Comparison of ENCODE assay signal across 11 cellular contexts in the genomic region with DNA sequence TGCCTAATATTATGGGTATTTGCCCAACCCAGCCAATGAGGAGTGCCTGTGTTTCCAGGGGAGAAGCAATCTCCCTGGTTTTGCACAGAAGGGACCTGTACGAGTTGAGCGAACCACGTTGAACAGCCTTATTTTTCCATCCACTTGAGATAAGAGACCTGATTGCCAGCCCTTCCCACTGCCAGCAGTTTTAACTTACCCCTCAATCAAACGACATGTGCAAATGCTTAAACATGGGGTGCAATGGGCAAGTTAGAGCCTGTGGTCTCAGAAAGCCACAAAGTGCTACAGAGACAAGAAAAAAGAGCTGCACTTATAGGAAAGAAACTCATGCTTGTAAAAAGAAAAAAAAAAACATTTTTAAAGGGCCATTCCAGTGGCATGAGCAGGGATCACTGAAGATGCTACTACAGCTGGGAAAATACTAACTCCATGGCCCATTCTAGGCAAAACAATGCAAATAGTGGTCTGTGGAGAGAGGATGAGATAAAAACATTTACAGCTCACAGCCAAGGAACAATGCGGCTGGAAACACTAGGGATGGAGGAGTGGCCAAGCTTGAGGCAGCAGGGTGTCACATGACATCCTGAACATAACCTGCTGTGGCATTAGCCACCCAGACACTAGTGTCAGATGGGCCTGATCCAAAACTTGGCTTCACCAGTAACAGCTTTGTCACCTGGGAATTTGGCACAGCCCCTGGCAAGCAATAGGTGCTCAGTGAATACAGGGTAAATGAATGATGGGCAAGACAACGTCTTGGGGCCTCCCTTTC.
DNase-seq lines count a peak whose midpoint lies in the region; ATAC-seq, FAIRE-seq and TF ChIP-seq lines count a peak whose summit lies in the region.
"Had no signal": no experiment of that assay in that cellular context is flagged by ENCODE, and none has a peak within 500 bp of the region (broad histone marks: within the 10 kb centered on the region; RNA-seq: fewer than 3 reads in every experiment).

No MANE protein-coding gene starts in this region.

- H3K27ac Mint-ChIP-seq in T-helper 17 cell (peak overlapping the region; percentile 56), nephron progenitor cell (no peak overlapping the region)

- H3K4me3 Mint-ChIP-seq in T-helper 17 cell (no peak overlapping the region), nephron progenitor cell (no peak overlapping the region)

- H3K4me1 Mint-ChIP-seq in T-helper 17 cell (peaks cover 44% of the 10 kb centered on the region), nephron progenitor cell (peaks cover 19% of the 10 kb centered on the region)

- POLR2A ChIA-PET in HepG2 (lab: Yijun Ruan, JAX), result no interaction called here

- WGBS in liver, result 75% methylated on average over 6 of the region's 6 CpGs
- WGBS in HepG2 (ENCODE audit: low lambda C conversion rate), result 41% methylated on average over 6 of the region's 6 CpGs
- 36 to 38% methylated on average over 6 of the region's 6 CpGs for WGBS in upper lobe of left lung, 2 donors

- H3K27me3 Mint-ChIP-seq in T-helper 17 cell (no peaks in the 10 kb centered on the region), nephron progenitor cell (ENCODE audit: low read depth, poor library complexity) (no peaks in the 10 kb centered on the region)

- no peak for FAIRE-seq in HepG2 (lab: Jason Lieb, UNC)
- FAIRE-seq: urothelium cell line had no signal

- CTCF ChIA-PET in HepG2 (lab: Yijun Ruan, JAX; ENCODE audit: low intra/inter-chr PET ratio, low total read pairs), result interaction anchor here (0.9 to 1.9 kb wide), 3 partner anchors 67 to 224 kb away, joined by 3 to 6 read pairs (median 5); no protein-coding TSS in a partner anchor

- H4K20me1 ChIP-seq in HepG2 (ENCODE audit: insufficient read depth, low read length), result no peaks in the 10 kb centered on the region

- H3K27ac ChIP-seq in liver (ENCODE audit: low read depth in 1 of 2, low read length in 2 of 2), result no peak overlapping the region
- H3K27ac ChIP-seq in HepG2 (ENCODE audit: extremely low read length, insufficient read depth, low read length), result no peak overlapping the region
- peak overlapping the region; percentile 60 for H3K27ac ChIP-seq in left ventricle myocardium inferior (replicated peaks)
- peak overlapping the region in 3 of 4 donors; percentile 13 to 59 (median 28) for H3K27ac ChIP-seq in upper lobe of left lung
- H3K27ac ChIP-seq: body of pancreas, VCaP had no signal

- H3K9me3 ChIP-seq in liver (ENCODE audit: control insufficient read depth in 4 of 4, low read length in 3 of 4) (no peaks in the 10 kb centered on the region), HepG2 (ENCODE audit: low read length) (no peaks in the 10 kb centered on the region), T-helper 17 cell (ENCODE audit: control insufficient read depth, low read length, poor library complexity, severe bottlenecking) (no peaks in the 10 kb centered on the region), left ventricle myocardium inferior (replicated peaks) (no peaks in the 10 kb centered on the region), upper lobe of left lung (no peaks in the 10 kb centered on the region)
- H3K9me3 ChIP-seq: body of pancreas had no signal

- ATAC-seq in HepG2, result no peak
- ATAC-seq in T-helper 17 cell, result peak; percentile 72
- ATAC-seq in upper lobe of left lung (ENCODE audit: low FRiP score in 2 of 2), result peak in 1 of 2 donors; percentile 42
- ATAC-seq: body of pancreas had no signal

- H3K79me2 ChIP-seq in HepG2 (ENCODE audit: insufficient read depth, low read length), result no peaks in the 10 kb centered on the region

- TF ChIP-seq EP300 in HepG2 (IDR thresholded peaks at IDR 0.05; ENCODE audit: low read depth in 2 of 2, low read length in 2 of 2), result no peak
- no peak for TF ChIP-seq EP300 in HepG2 (CRISPR knock-in tag; IDR thresholded peaks at IDR 0.05; ENCODE audit: borderline replicate concordance)
- TF ChIP-seq EP300 in upper lobe of left lung (IDR thresholded peaks at IDR 0.05), result no peak

- intact Hi-C loops in HepG2 (cut with micrococcal nuclease; ENCODE audit: unreplicated experiment) (loop anchor here (2.0 kb wide), 1 partner anchor 67 kb away; no protein-coding TSS in a partner anchor), left ventricle myocardium inferior (cut with micrococcal nuclease) (no loop called here)

- H3K4me2 ChIP-seq in HepG2 (ENCODE audit: low read depth, low read length), result no peak overlapping the region

- peaks cover 4 to 27% (median 17%) of the 10 kb centered on the region in 4 donors for H3K4me1 ChIP-seq in liver (ENCODE audit: control insufficient read depth in 4 of 4, insufficient read depth in 4 of 4, low read length in 3 of 4)
- no peaks in the 10 kb centered on the region for H3K4me1 ChIP-seq in HepG2 (ENCODE audit: insufficient read depth, low read length)
- H3K4me1 ChIP-seq in left ventricle myocardium inferior, result peaks cover 81% of the 10 kb centered on the region
- H3K4me1 ChIP-seq in upper lobe of left lung, result peaks cover 33 to 45% (median 39%) of the 10 kb centered on the region in 4 donors
- H3K4me1 ChIP-seq: body of pancreas had no signal

- H3K36me3 Mint-ChIP-seq in T-helper 17 cell (ENCODE audit: low read depth) (peaks cover 5% of the 10 kb centered on the region), nephron progenitor cell (ENCODE audit: low read depth) (peaks cover 4% of the 10 kb centered on the region)

- peak; percentile 7 to 15 for TF ChIP-seq RAD21 in liver (IDR thresholded peaks at IDR 0.05)
- no peak for TF ChIP-seq RAD21 in HepG2 (CRISPR knock-in tag; IDR thresholded peaks at IDR 0.05)

- H3K27me3 ChIP-seq in liver (ENCODE audit: control insufficient read depth in 4 of 4, insufficient read depth in 4 of 4, low read length in 3 of 4), result no peaks in the 10 kb centered on the region
- no peaks in the 10 kb centered on the region for H3K27me3 ChIP-seq in HepG2 (ENCODE audit: control insufficient read depth in 1 of 2, insufficient read depth in 2 of 2, low read length in 2 of 2)
- H3K27me3 ChIP-seq in left ventricle myocardium inferior (ENCODE audit: low read depth), result no peaks in the 10 kb centered on the region
- H3K27me3 ChIP-seq in upper lobe of left lung, result no peaks in the 10 kb centered on the region
- H3K27me3 ChIP-seq: body of pancreas had no signal

- TF ChIP-seq CTCF in liver (IDR thresholded peaks at IDR 0.05; ENCODE audit: low read depth, low read length, missing input control) (no peak), HepG2 (CRISPR knock-in tag; IDR thresholded peaks at IDR 0.05) (no peak), left ventricle myocardium inferior (IDR thresholded peaks at IDR 0.05; ENCODE audit: borderline replicate concordance) (no peak), upper lobe of left lung (IDR thresholded peaks at IDR 0.05) (no peak), nephron progenitor cell (IDR thresholded peaks at IDR 0.05) (no peak)

- no TSS peak for BruUV-seq in HepG2 (replicated peaks; lab: Mats Ljungman, UMichigan)

- H3K9ac ChIP-seq in liver (ENCODE audit: low read depth in 1 of 2, low read length in 2 of 2) (no peak overlapping the region), HepG2 (ENCODE audit: insufficient read depth, low read depth, low read length) (no peak overlapping the region)

- H2AFZ ChIP-seq in HepG2 (ENCODE audit: low read length), result no peak overlapping the region

- no peak for DNase-seq in HepG2 (ENCODE audit: low spot score)
- no peak for DNase-seq in T-helper 17 cell
- no peak for DNase-seq in left ventricle myocardium inferior
- DNase-seq in upper lobe of left lung, result no peak
- no peak for DNase-seq in NCI-H2196 (lab: John Stamatoyannopoulos, UW; ENCODE audit: unreplicated experiment)
- no peak for DNase-seq in NCI-H2029 (lab: John Stamatoyannopoulos, UW)
- no peak for DNase-seq in nephron progenitor cell

- H3K9me3 Mint-ChIP-seq in nephron progenitor cell, result peaks cover 4% of the 10 kb centered on the region

- no peaks in the 10 kb centered on the region for H3K36me3 ChIP-seq in liver (ENCODE audit: control insufficient read depth in 4 of 4, insufficient read depth in 3 of 4, low read depth in 1 of 4, low read length in 3 of 4)
- no peaks in the 10 kb centered on the region for H3K36me3 ChIP-seq in HepG2 (replicated peaks in 1 of 2; ENCODE audit: control insufficient read depth in 1 of 2, insufficient read depth in 2 of 2, low read length in 2 of 2)
- no peaks in the 10 kb centered on the region for H3K36me3 ChIP-seq in left ventricle myocardium inferior
- no peaks in the 10 kb centered on the region for H3K36me3 ChIP-seq in upper lobe of left lung

- in situ Hi-C loops in HepG2 (cut with HindIII; ENCODE audit: extremely low pct_ligation_motif_present, low pct_unique_long_range_greater_than_20kb), result loop anchor here (10.0 kb wide), 1 partner anchor 229 kb away; no protein-coding TSS in a partner anchor

- H3K4me3 ChIP-seq in liver (ENCODE audit: low read depth in 1 of 3, low read length in 3 of 3) (no peak overlapping the region), HepG2 (replicated peaks in 1 of 3; ENCODE audit: insufficient read depth in 1 of 3, low read depth in 2 of 3, low read length in 3 of 3) (no peak overlapping the region), left ventricle myocardium inferior (no peak overlapping the region), upper lobe of left lung (no peak overlapping the region)
- H3K4me3 ChIP-seq: body of pancreas had no signal

- TF ChIP-seq POLR2A in HepG2 (IDR thresholded peaks at IDR 0.05; ENCODE audit: insufficient read depth in 1 of 2, low read depth in 2 of 2, low read length in 2 of 2), result no peak
- TF ChIP-seq POLR2A in upper lobe of left lung (IDR thresholded peaks at IDR 0.05), result no peak

TF ChIP-seq in liver, 16 proteins besides CTCF, POLR2A, EP300 and RAD21 (continues in another document):
- TF ChIP-seq HNF4G (IDR thresholded peaks at IDR 0.05), result no peak
- TF ChIP-seq, protein P1, sequence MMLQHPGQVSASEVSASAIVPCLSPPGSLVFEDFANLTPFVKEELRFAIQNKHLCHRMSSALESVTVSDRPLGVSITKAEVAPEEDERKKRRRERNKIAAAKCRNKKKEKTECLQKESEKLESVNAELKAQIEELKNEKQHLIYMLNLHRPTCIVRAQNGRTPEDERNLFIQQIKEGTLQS (IDR thresholded peaks at IDR 0.05), result no peak
- no peak for TF ChIP-seq HNF4A (conservative IDR thresholded peaks at IDR 0.05)
- TF ChIP-seq, protein P2, sequence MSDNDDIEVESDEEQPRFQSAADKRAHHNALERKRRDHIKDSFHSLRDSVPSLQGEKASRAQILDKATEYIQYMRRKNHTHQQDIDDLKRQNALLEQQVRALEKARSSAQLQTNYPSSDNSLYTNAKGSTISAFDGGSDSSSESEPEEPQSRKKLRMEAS (IDR thresholded peaks at IDR 0.05), result no peak
- TF ChIP-seq FOXA2 (IDR thresholded peaks at IDR 0.05), result no peak

TF ChIP-seq in HepG2, 621 proteins besides CTCF, POLR2A, EP300 and RAD21 (continues in another document):
- no peak for TF ChIP-seq SYNCRIP (IDR thresholded peaks at IDR 0.05; ENCODE audit: insufficient read depth, low read depth, low read length)

Comparison
In these comparisons a context has a peak if more than half of its experiments do, and no peak if none do; other contexts are left out.
1. H3K27ac ChIP-seq: peak in left ventricle myocardium inferior (single experiment) and upper lobe of left lung (3 of 4); none in liver (0 of 2) and HepG2 (single experiment).